24 cellular contexts compared by ENCODE assay signal in genomic region chr11:121716060-121716459, GRCh38.
DNase-seq lines count a peak whose midpoint lies in the region; ATAC-seq and TF ChIP-seq lines count a peak whose summit lies in the region.
"Had no signal": no experiment of that assay in that cellular context is flagged by ENCODE, and none has a peak within 500 bp of the region (broad histone marks: within the 10 kb centered on the region; RNA-seq: fewer than 3 reads in every experiment).

No MANE protein-coding gene starts in this region.

- no peak overlapping the region for H2AK5ac ChIP-seq in mesenchymal stem cell (ENCODE audit: low read length, severe bottlenecking)

- no peak overlapping the region for H3K27ac Mint-ChIP-seq in osteocyte (ENCODE audit: unreplicated experiment)
- H3K27ac Mint-ChIP-seq: endodermal cell, mesothelial cell of epicardium, neural progenitor cell, T-helper 17 cell had no signal

- H3K4me3 Mint-ChIP-seq in osteocyte (ENCODE audit: unreplicated experiment), result no peak overlapping the region
- H3K4me3 Mint-ChIP-seq: endodermal cell, mesothelial cell of epicardium, neural progenitor cell, T-helper 17 cell had no signal

- WGBS in mesenchymal stem cell, result 69% methylated on average over 4 of the region's 4 CpGs

- H3K23ac ChIP-seq in mesenchymal stem cell (ENCODE audit: low read length in 2 of 2), result no peak overlapping the region

- H3K4me3 ChIP-seq in AG09309 (ENCODE audit: control insufficient read depth, low read depth, low read length) (no peak overlapping the region), cardiac fibroblast (replicated peaks in 1 of 2; ENCODE audit: low read depth in 2 of 2, low read length in 2 of 2) (no peak overlapping the region), mesenchymal stem cell (ENCODE audit: insufficient read depth in 1 of 2, low read depth in 1 of 2, low read length in 2 of 2) (no peak overlapping the region)
- H3K4me3 ChIP-seq: adrenal gland, neural progenitor cell, vagina had no signal

- no peak for ATAC-seq in GM19035 (IDR thresholded peaks at IDR 0.05; ENCODE audit: unreplicated experiment)
- no peak for ATAC-seq in GM18517 (IDR thresholded peaks at IDR 0.05; ENCODE audit: unreplicated experiment)
- ATAC-seq: T-helper 17 cell had no signal

- H3K27me3 ChIP-seq in mesenchymal stem cell (ENCODE audit: control insufficient read depth in 1 of 2, insufficient read depth in 1 of 2, low read length in 2 of 2), result no peaks in the 10 kb centered on the region
- H3K27me3 ChIP-seq: adrenal gland, neural progenitor cell, vagina had no signal

- no peak overlapping the region for H3K4me2 ChIP-seq in mesenchymal stem cell (ENCODE audit: low read length, poor library complexity, severe bottlenecking)
- H3K4me2 ChIP-seq: neural progenitor cell had no signal

- no peaks in the 10 kb centered on the region for H3K4me1 ChIP-seq in mesenchymal stem cell (ENCODE audit: control insufficient read depth, insufficient read depth, low read depth, low read length)
- H3K4me1 ChIP-seq: adrenal gland, neural progenitor cell, vagina had no signal

- no peaks in the 10 kb centered on the region for H3K36me3 Mint-ChIP-seq in osteocyte (ENCODE audit: unreplicated experiment)
- H3K36me3 Mint-ChIP-seq: neural progenitor cell had no signal

- H2AFZ ChIP-seq in mesenchymal stem cell (ENCODE audit: low read depth, low read length), result no peak overlapping the region
- H2AFZ ChIP-seq: neural progenitor cell had no signal

- no peaks in the 10 kb centered on the region for H3K27me3 Mint-ChIP-seq in osteocyte (ENCODE audit: unreplicated experiment)

- H2BK5ac ChIP-seq in mesenchymal stem cell (ENCODE audit: low read depth, low read length, poor library complexity, severe bottlenecking), result no peak overlapping the region

- no peak overlapping the region for H3K27ac ChIP-seq in mesenchymal stem cell (ENCODE audit: low read length, poor library complexity, severe bottlenecking)
- H3K27ac ChIP-seq: adrenal gland, neural progenitor cell, vagina had no signal

- no peak overlapping the region for H2BK15ac ChIP-seq in mesenchymal stem cell (ENCODE audit: low read depth, poor library complexity, severe bottlenecking)

- no peaks in the 10 kb centered on the region for H3K9me3 ChIP-seq in mesenchymal stem cell (ENCODE audit: control insufficient read depth, low read length)
- H3K9me3 ChIP-seq: adrenal gland, vagina had no signal

- no peak overlapping the region for H2BK12ac ChIP-seq in mesenchymal stem cell (ENCODE audit: low read length in 2 of 2)

- no peak overlapping the region for H2BK120ac ChIP-seq in mesenchymal stem cell (ENCODE audit: low read depth, low read length)

- H4K8ac ChIP-seq in mesenchymal stem cell (ENCODE audit: low read length), result peak overlapping the region; percentile 23

- no peaks in the 10 kb centered on the region for H3K4me1 Mint-ChIP-seq in osteocyte (ENCODE audit: unreplicated experiment)
- H3K4me1 Mint-ChIP-seq: neural progenitor cell, T-helper 17 cell had no signal

- no peak for TF ChIP-seq CTCF in AG09309 (IDR thresholded peaks at IDR 0.05; ENCODE audit: control insufficient read depth, insufficient read depth, low read depth, low read length, missing control alignments)
- no peak for TF ChIP-seq CTCF in cardiac fibroblast (IDR thresholded peaks at IDR 0.05; ENCODE audit: low read depth, low read length)
- no peak for TF ChIP-seq CTCF in osteocyte (IDR thresholded peaks at IDR 0.05)

- no peaks in the 10 kb centered on the region for H3K79me1 ChIP-seq in mesenchymal stem cell (replicated peaks; ENCODE audit: low read length, poor library complexity, severe bottlenecking)

- DNase-seq in AG09309 (ENCODE audit: low read depth), result peak; percentile 63
- DNase-seq in NCI-H69 (lab: John Stamatoyannopoulos, UW), result peak; percentile 17
- DNase-seq in cardiac fibroblast (ENCODE audit: low read depth in 2 of 2), result peak; percentile 24 to 25
- DNase-seq in mesenchymal stem cell, result no peak
- DNase-seq in NCI-H1694 (lab: John Stamatoyannopoulos, UW), result no peak
- DNase-seq in osteocyte (ENCODE audit: extremely low spot score, unreplicated experiment), result no peak
- DNase-seq: activated CD4-positive, alpha-beta T cell treated with anti-CD3 and anti-CD28 coated beads, Interleukin-2, amount 50 U/mL, for 1 hour; activated CD8-positive, alpha-beta memory T cell treated with anti-CD3 and anti-CD28 coated beads, Interleukin-2, amount 50 U/mL, for 48 hours; activated gamma-delta T cell; adrenal gland; endodermal cell; H7; NCI-H1417; NCI-H2171 treated with DMSO at 0.1 percent for 48 hours; NCI-H748 treated with DMSO at 0.1 percent for 48 hours; SHP77; stimulated activated CD4-positive, alpha-beta T cell treated with anti-CD3 and anti-CD28 coated beads, Interleukin-12 subunit alpha, Interleukin-12 subunit beta, amount 100 ng/mL, for 4 hours; substantia nigra; T-helper 17 cell had no signal

- H3K18ac ChIP-seq in mesenchymal stem cell (ENCODE audit: low read depth in 1 of 2, low read length in 2 of 2), result no peak overlapping the region

- H3K36me3 ChIP-seq in mesenchymal stem cell (ENCODE audit: control insufficient read depth in 1 of 2, insufficient read depth in 2 of 2, low read depth in 1 of 2, low read length in 2 of 2), result no peaks in the 10 kb centered on the region
- H3K36me3 ChIP-seq: adrenal gland, neural progenitor cell, vagina had no signal

- no peak overlapping the region for H4K91ac ChIP-seq in mesenchymal stem cell (ENCODE audit: low read length)

- no peaks in the 10 kb centered on the region for H3K9me3 Mint-ChIP-seq in osteocyte (ENCODE audit: unreplicated experiment)
- H3K9me3 Mint-ChIP-seq: endodermal cell had no signal

- H3K9ac ChIP-seq in mesenchymal stem cell (ENCODE audit: low read length), result no peak overlapping the region
- H3K9ac ChIP-seq: neural progenitor cell had no signal

- H3K14ac ChIP-seq in mesenchymal stem cell (ENCODE audit: low read length in 2 of 2), result no peak overlapping the region

- H3K4ac ChIP-seq in mesenchymal stem cell (ENCODE audit: low read depth in 1 of 2, low read length in 2 of 2), result no peak overlapping the region

Comparison
In these comparisons a context has a peak if more than half of its experiments do, and no peak if none do; other contexts are left out.
1. DNase-seq: peak in AG09309 (single experiment), NCI-H69 (single experiment) and cardiac fibroblast (2 of 2); none in mesenchymal stem cell (single experiment), NCI-H1694 (single experiment) and osteocyte (single experiment).